ENCODE assay signal across 13 cellular contexts in genomic region chr6:87682310-87682709, GRCh38. TPM values are rescaled to one million over a fixed set of nuclear protein-coding genes. Genes with fewer than 3 reads are reported as not detected.
A peak's percentile ranks its signal among the peaks of the same experiment; 100 is the strongest.
DNase-seq lines count a peak whose midpoint lies in the region; ATAC-seq, FAIRE-seq and TF ChIP-seq lines count a peak whose summit lies in the region.
"Had no signal": no experiment of that assay in that cellular context is flagged by ENCODE, and none has a peak within 500 bp of the region (broad histone marks: within the 10 kb centered on the region; RNA-seq: fewer than 3 reads in every experiment).

No MANE protein-coding gene starts in this region.

- no peaks in the 10 kb centered on the region for H3K27me3 ChIP-seq in GM12878 (replicated peaks in 1 of 2; ENCODE audit: control insufficient read depth in 2 of 2, insufficient read depth in 2 of 2, low read length in 1 of 2)

- TF ChIP-seq RAD21 in GM12878 (IDR thresholded peaks at IDR 0.05; ENCODE audit: insufficient read depth, low read depth, low read length), result no peak

- H3K4me3 Mint-ChIP-seq in activated T-cell treated with anti-CD3 and anti-CD28 coated beads, Interleukin-2, amount 50 U/mL, for 24 hours, result no peak overlapping the region
- H3K4me3 Mint-ChIP-seq: type B pancreatic cell had no signal

- H3K79me2 ChIP-seq in GM12878 (ENCODE audit: control insufficient read depth, insufficient read depth, low read length), result peaks cover 81% of the 10 kb centered on the region

- no TSS peak for BruUV-seq in GM12878 (replicated peaks; lab: Mats Ljungman, UMichigan)

- no peaks in the 10 kb centered on the region for H3K27me3 Mint-ChIP-seq in activated T-cell treated with anti-CD3 and anti-CD28 coated beads, Interleukin-2, amount 50 U/mL, for 24 hours
- H3K27me3 Mint-ChIP-seq: type B pancreatic cell had no signal

- H4K20me1 ChIP-seq in GM12878 (ENCODE audit: control insufficient read depth, insufficient read depth), result no peaks in the 10 kb centered on the region

- H3K27ac ChIP-seq in GM12878 (ENCODE audit: control insufficient read depth, insufficient read depth), result peak overlapping the region; percentile 70

- peak overlapping the region; percentile 84 for H3K27ac Mint-ChIP-seq in activated T-cell treated with anti-CD3 and anti-CD28 coated beads, Interleukin-2, amount 50 U/mL, for 24 hours
- H3K27ac Mint-ChIP-seq: type B pancreatic cell had no signal

- TF ChIP-seq POLR2A in GM12878 (IDR thresholded peaks at IDR 0.05; ENCODE audit: low read depth, low read length), result no peak

- H3K36me3 Mint-ChIP-seq in activated T-cell treated with anti-CD3 and anti-CD28 coated beads, Interleukin-2, amount 50 U/mL, for 24 hours (ENCODE audit: low read depth), result peaks cover 74% of the 10 kb centered on the region

- peaks cover 75% of the 10 kb centered on the region for H3K4me1 Mint-ChIP-seq in activated T-cell treated with anti-CD3 and anti-CD28 coated beads, Interleukin-2, amount 50 U/mL, for 24 hours (ENCODE audit: low read depth)

- no peak overlapping the region for H3K4me3 ChIP-seq in GM12878

- H2AFZ ChIP-seq in GM12878 (ENCODE audit: control insufficient read depth, low read depth, low read length), result no peak overlapping the region

- no peaks in the 10 kb centered on the region for H3K9me3 Mint-ChIP-seq in activated T-cell treated with anti-CD3 and anti-CD28 coated beads, Interleukin-2, amount 50 U/mL, for 24 hours
- H3K9me3 Mint-ChIP-seq: type B pancreatic cell had no signal

- peak in 1 of 2 experiments; percentile 69; a peak in 1 of 4 replicates for TF ChIP-seq EP300 in GM12878 (IDR thresholded peaks at IDR 0.05; ENCODE audit: borderline replicate concordance in 1 of 2, control insufficient read depth in 1 of 2, low read depth in 2 of 2, low read length in 2 of 2)

- CTCF ChIA-PET in GM12878 (lab: Yijun Ruan, JAX), result interaction anchor here (0.8 to 2.3 kb wide), 4 partner anchors 17 to 88 kb away, joined by 3 to 11 read pairs (median 3); no protein-coding TSS in a partner anchor

- ATAC-seq in HG02973 (IDR thresholded peaks at IDR 0.05; ENCODE audit: unreplicated experiment) (peak; percentile 58), GM12878 (peak; percentile 82), HG03460 (IDR thresholded peaks at IDR 0.05; ENCODE audit: unreplicated experiment) (no peak)
- ATAC-seq in stimulated activated naive CD8-positive, alpha-beta T cell treated with anti-CD3 and anti-CD28 coated beads, Interleukin-15, Interleukin-2, amounts not matched to agents 100 U/mL and 50 U/mL, for 24 hours, result peak; percentile 95

- peaks cover 20% of the 10 kb centered on the region for H3K4me1 ChIP-seq in GM12878 (ENCODE audit: control insufficient read depth, insufficient read depth, low read length)

- RAD21 ChIA-PET in GM12878 (lab: Charles Lee; ENCODE audit: unreplicated experiment), result interaction anchor here (0.8 to 6.1 kb wide), 8 partner anchors 12 to 75 kb away, joined by 3 to 54 read pairs (median 4); partner anchors contain the start of gene AKIRIN2

- FAIRE-seq in GM12878 (lab: Jason Lieb, UNC), result no peak

- H3K36me3 ChIP-seq in GM12878 (ENCODE audit: control insufficient read depth in 2 of 2, insufficient read depth in 2 of 2, low read length in 1 of 2), result peaks cover 2 to 23% of the 10 kb centered on the region in 2 experiments

- peak overlapping the region; percentile 43; the same call in 1 of the 2 replicates for H3K4me2 ChIP-seq in GM12878 (ENCODE audit: control insufficient read depth, insufficient read depth)

- H3K9ac ChIP-seq in GM12878 (ENCODE audit: control insufficient read depth, insufficient read depth, low read length), result no peak overlapping the region

- in situ Hi-C loops in GM12878 (cut with MboI), result no loop called here

- DNase-seq in activated T-cell treated with anti-CD3 and anti-CD28 coated beads, Interleukin-2, amount 50 U/mL, for 24 hours, result no peak
- DNase-seq in activated T-cell treated with anti-CD3 and anti-CD28 coated beads for 4 hours, result no peak
- no peak for DNase-seq in GM12878 (ENCODE audit: low read depth, low spot score)
- no peak for DNase-seq in stimulated activated naive CD8-positive, alpha-beta T cell treated with anti-CD3 and anti-CD28 coated beads, Interleukin-15, Interleukin-2, amounts not matched to agents 100 U/mL and 50 U/mL, for 24 hours
- DNase-seq in iPS-NIHi11 (ENCODE audit: low spot score), result no peak
- no peak for DNase-seq in NK-92 treated with Interleukin-12 subunit alpha and Interleukin-12 subunit beta, amount 100 ng/mL, for 24 hours (lab: John Stamatoyannopoulos, UW)
- DNase-seq: amygdala; NCI-H1417; nucleus accumbens; stimulated activated CD4-positive, alpha-beta T cell treated with anti-CD3 and anti-CD28 coated beads, Interleukin-4, amount 100 ng/mL, for 24 hours had no signal

- H3K9me3 ChIP-seq in GM12878 (replicated peaks; ENCODE audit: control insufficient read depth, insufficient read depth, low read length), result no peaks in the 10 kb centered on the region; the same call in 1 of the 3 replicates

- TF ChIP-seq CTCF in GM12878 (IDR thresholded peaks at IDR 0.05 in 2 of 3, conservative IDR thresholded peaks at IDR 0.05 in 1 of 3; ENCODE audit: control insufficient read depth in 2 of 3, extremely low read depth in 1 of 3, insufficient read depth in 1 of 3, low read depth in 3 of 3, low read length in 3 of 3), result no peak

- intact Hi-C loops in GM12878 (cut with micrococcal nuclease; ENCODE audit: unreplicated experiment), result no loop called here

- SMC1A ChIA-PET in GM12878 (lab: Charles Lee; ENCODE audit: uncharacterized antibody, unreplicated experiment), result interaction anchor here (0.6 to 5.9 kb wide), 13 partner anchors 9 to 150 kb away, joined by 3 to 83 read pairs (median 3); partner anchors contain the start of genes AKIRIN2, ORC3 and RARS2

- POLR2A ChIA-PET in GM12878 (lab: Charles Lee), result interaction anchor here (0.9 to 2.0 kb wide), 5 partner anchors 13 to 22 kb away, joined by 3 to 9 read pairs (median 4); partner anchors contain the start of gene AKIRIN2

TF ChIP-seq in GM12878, 131 proteins besides CTCF, POLR2A, EP300 and RAD21 (continues in another document):
- TF ChIP-seq ZBED1 (IDR thresholded peaks at IDR 0.05; ENCODE audit: borderline replicate concordance) (0 out of 2 replicates have a peak, but pooled peaks have one; percentile 30), RFX5 (IDR thresholded peaks at IDR 0.05; ENCODE audit: low read depth, low read length) (no peak)
- TF ChIP-seq, protein P1, sequence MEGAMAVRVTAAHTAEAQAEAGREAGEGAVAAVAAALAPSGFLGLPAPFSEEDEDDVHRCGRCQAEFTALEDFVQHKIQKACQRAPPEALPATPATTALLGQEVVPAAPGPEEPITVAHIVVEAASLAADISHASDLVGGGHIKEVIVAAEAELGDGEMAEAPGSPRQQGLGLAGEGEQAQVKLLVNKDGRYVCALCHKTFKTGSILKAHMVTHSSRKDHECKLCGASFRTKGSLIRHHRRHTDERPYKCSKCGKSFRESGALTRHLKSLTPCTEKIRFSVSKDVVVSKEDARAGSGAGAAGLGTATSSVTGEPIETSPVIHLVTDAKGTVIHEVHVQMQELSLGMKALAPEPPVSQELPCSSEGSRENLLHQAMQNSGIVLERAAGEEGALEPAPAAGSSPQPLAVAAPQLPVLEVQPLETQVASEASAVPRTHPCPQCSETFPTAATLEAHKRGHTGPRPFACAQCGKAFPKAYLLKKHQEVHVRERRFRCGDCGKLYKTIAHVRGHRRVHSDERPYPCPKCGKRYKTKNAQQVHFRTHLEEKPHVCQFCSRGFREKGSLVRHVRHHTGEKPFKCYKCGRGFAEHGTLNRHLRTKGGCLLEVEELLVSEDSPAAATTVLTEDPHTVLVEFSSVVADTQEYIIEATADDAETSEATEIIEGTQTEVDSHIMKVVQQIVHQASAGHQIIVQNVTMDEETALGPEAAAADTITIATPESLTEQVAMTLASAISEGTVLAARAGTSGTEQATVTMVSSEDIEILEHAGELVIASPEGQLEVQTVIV (IDR thresholded peaks at IDR 0.05; ENCODE audit: borderline replicate concordance, partially characterized antibody), result no peak
- TF ChIP-seq, protein P2, sequence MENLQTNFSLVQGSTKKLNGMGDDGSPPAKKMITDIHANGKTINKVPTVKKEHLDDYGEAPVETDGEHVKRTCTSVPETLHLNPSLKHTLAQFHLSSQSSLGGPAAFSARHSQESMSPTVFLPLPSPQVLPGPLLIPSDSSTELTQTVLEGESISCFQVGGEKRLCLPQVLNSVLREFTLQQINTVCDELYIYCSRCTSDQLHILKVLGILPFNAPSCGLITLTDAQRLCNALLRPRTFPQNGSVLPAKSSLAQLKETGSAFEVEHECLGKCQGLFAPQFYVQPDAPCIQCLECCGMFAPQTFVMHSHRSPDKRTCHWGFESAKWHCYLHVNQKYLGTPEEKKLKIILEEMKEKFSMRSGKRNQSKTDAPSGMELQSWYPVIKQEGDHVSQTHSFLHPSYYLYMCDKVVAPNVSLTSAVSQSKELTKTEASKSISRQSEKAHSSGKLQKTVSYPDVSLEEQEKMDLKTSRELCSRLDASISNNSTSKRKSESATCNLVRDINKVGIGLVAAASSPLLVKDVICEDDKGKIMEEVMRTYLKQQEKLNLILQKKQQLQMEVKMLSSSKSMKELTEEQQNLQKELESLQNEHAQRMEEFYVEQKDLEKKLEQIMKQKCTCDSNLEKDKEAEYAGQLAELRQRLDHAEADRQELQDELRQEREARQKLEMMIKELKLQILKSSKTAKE (IDR thresholded peaks at IDR 0.05; ENCODE audit: low read depth, poor library complexity, severe bottlenecking), result peak; percentile 28

RNA-seq across cellular contexts. Expression of gene AKIRIN2, which starts 19.7 kb away (rescaled TPM):
- 105 and 137 TPM in 2 replicates for total RNA-seq in GM12878 (2013; cell fraction: nucleolus; rRNA removed)
- total RNA-seq in GM12878 (2014; rRNA removed), result 28.4 and 32.9 TPM in 2 replicates
- 21.9 and 23.7 TPM in 2 replicates for total RNA-seq in GM12878 (2014; rRNA removed; fragmentation: Illumina TruSeq; extraction: Trizol)
- total RNA-seq in GM12878 (2021), result 71.6 and 74.4 TPM in 2 replicates
- polyA plus RNA-seq in GM12878 (2011; ENCODE audit: low read depth), result 30.6 TPM
- 40.1 and 62.9 TPM in 2 replicates for polyA plus RNA-seq in GM12878 (2011; rRNA removed)
- 20.0 and 28.1 TPM in 2 replicates for polyA plus RNA-seq in GM12878 (2011; cell fraction: cytosol; rRNA removed)
- polyA plus RNA-seq in GM12878 (2011; cell fraction: nucleus; rRNA removed), result 50.6 and 56.0 TPM in 2 replicates
- polyA plus RNA-seq in GM12878 (2012), result 64.1 and 73.9 TPM in 2 replicates
- 39.3 and 46.5 TPM in 2 replicates for polyA plus RNA-seq in GM12878 (2014; fragmentation: Illumina TruSeq; extraction: Trizol)
- 10 to 100 TPM; 12.7 to 16.8 TPM for polyA plus RNA-seq in GM12878 (2014; fragmentation: Nextera tagmentation; extraction: Ambion mirVana)
- polyA plus RNA-seq in GM12878 (2014; rRNA removed), result 45.0 and 49.0 TPM in 2 replicates
- polyA plus RNA-seq in GM12878 (2016; fragmentation: Nextera tagmentation; extraction: Ambion mirVana), result 10 to 100 TPM; 79.2 to 82.2 TPM
- 8.4 and 14.7 TPM in 2 replicates for polyA minus RNA-seq in GM12878 (2011; rRNA and poly(A)+ RNA removed)
- 18.0 and 18.7 TPM in 2 replicates for polyA minus RNA-seq in GM12878 (2011; cell fraction: cytosol; rRNA and poly(A)+ RNA removed)
- 43.9 and 77.4 TPM in 2 replicates for polyA minus RNA-seq in GM12878 (2011; cell fraction: nucleus; rRNA and poly(A)+ RNA removed)
